Comparison of ENCODE assay signal across 12 cellular contexts in genomic region chr14:89352976-89353817, GRCh38.
DNase-seq lines count a peak whose midpoint lies in the region; ATAC-seq and TF ChIP-seq lines count a peak whose summit lies in the region.
"Had no signal": no experiment of that assay in that cellular context is flagged by ENCODE, and none has a peak within 500 bp of the region (broad histone marks: within the 10 kb centered on the region; RNA-seq: fewer than 3 reads in every experiment).

No MANE protein-coding gene starts in this region.

- H3K27me3 Mint-ChIP-seq in activated naive CD4-positive, alpha-beta T cell treated with anti-CD3 and anti-CD28 coated beads for 36 hours (ENCODE audit: low read depth): no peaks in the 10 kb centered on the region
- H3K27me3 Mint-ChIP-seq: activated CD4-positive, alpha-beta T cell treated with anti-CD3 and anti-CD28 coated beads, Interleukin-2, amount 10 ng/mL, durations not matched to agents 7 days and 5 days had no signal

- no peak for TF ChIP-seq POLR2A in uterus (IDR thresholded peaks at IDR 0.05)

- H3K4me1 ChIP-seq in hepatocyte (ENCODE audit: insufficient read depth) (peaks cover 24% of the 10 kb centered on the region), uterus (peaks cover 0 to 9% of the 10 kb centered on the region in 2 donors)

- H3K4me3 ChIP-seq in hepatocyte (no peak overlapping the region), uterus (no peak overlapping the region)

- H3K9me2 ChIP-seq in hepatocyte (replicated peaks; ENCODE audit: insufficient read depth): no peaks in the 10 kb centered on the region

- H3K9me3 Mint-ChIP-seq in activated naive CD4-positive, alpha-beta T cell treated with anti-CD3 and anti-CD28 coated beads for 36 hours: no peaks in the 10 kb centered on the region
- H3K9me3 Mint-ChIP-seq: activated CD4-positive, alpha-beta T cell treated with anti-CD3 and anti-CD28 coated beads, Interleukin-2, amount 10 ng/mL, durations not matched to agents 7 days and 5 days had no signal

- H3K4me2 ChIP-seq in hepatocyte: no peak overlapping the region

- peaks cover 57% of the 10 kb centered on the region for H3K4me1 Mint-ChIP-seq in activated naive CD4-positive, alpha-beta T cell treated with anti-CD3 and anti-CD28 coated beads for 36 hours (ENCODE audit: low read depth)

- H3K27ac ChIP-seq in VCaP: peak overlapping the region; percentile 88
- peak overlapping the region; percentile 88 for H3K27ac ChIP-seq in hepatocyte
- H3K27ac ChIP-seq in uterus: peak overlapping the region; percentile 71 to 84
- H3K27ac ChIP-seq in RWPE1: no peak overlapping the region

- no peaks in the 10 kb centered on the region for H4K20me1 ChIP-seq in hepatocyte (ENCODE audit: insufficient read depth, poor library complexity, severe bottlenecking)

- no peak for ATAC-seq in HG02759 (IDR thresholded peaks at IDR 0.05; ENCODE audit: unreplicated experiment)
- ATAC-seq: left colon had no signal

- H3K36me3 ChIP-seq in hepatocyte (replicated peaks; ENCODE audit: insufficient read depth, low read depth) (no peaks in the 10 kb centered on the region), uterus (no peaks in the 10 kb centered on the region)

- intact Hi-C loops in activated naive CD4-positive, alpha-beta T cell treated with anti-CD3 and anti-CD28 coated beads for 36 hours (cut with micrococcal nuclease): loop anchor here (5.0 kb wide), 1 partner anchor 51 kb away; no protein-coding TSS in a partner anchor
- intact Hi-C loops in uterus (cut with DNase I; ENCODE audit: low total_unique reads): no loop called here

- peak overlapping the region; percentile 37 for H3K27ac Mint-ChIP-seq in activated naive CD4-positive, alpha-beta T cell treated with anti-CD3 and anti-CD28 coated beads for 36 hours

- peaks cover 23% of the 10 kb centered on the region for H3K36me3 Mint-ChIP-seq in activated naive CD4-positive, alpha-beta T cell treated with anti-CD3 and anti-CD28 coated beads for 36 hours (ENCODE audit: low read depth)

- 83% methylated on average over 7 of the region's 7 CpGs for WGBS in hepatocyte (ENCODE audit: low lambda C conversion rate, missing lambda C conversion rate)

- H3K4me3 Mint-ChIP-seq in activated naive CD4-positive, alpha-beta T cell treated with anti-CD3 and anti-CD28 coated beads for 36 hours: no peak overlapping the region
- H3K4me3 Mint-ChIP-seq: activated CD4-positive, alpha-beta T cell treated with anti-CD3 and anti-CD28 coated beads, Interleukin-2, amount 10 ng/mL, durations not matched to agents 7 days and 5 days had no signal

- no peak for DNase-seq in activated naive CD4-positive, alpha-beta T cell treated with anti-CD3 and anti-CD28 coated beads for 36 hours
- DNase-seq in activated naive CD4-positive, alpha-beta T cell (lab: John Stamatoyannopoulos, UW): no peak
- DNase-seq in hepatocyte (ENCODE audit: low spot score) (no peak), uterus (no peak), dermis blood vessel endothelial cell (no peak), RWPE1 (ENCODE audit: low spot score) (no peak)
- DNase-seq: activated CD4-positive, alpha-beta T cell treated with anti-CD3 and anti-CD28 coated beads, Interleukin-2, amount 10 ng/mL, durations not matched to agents 7 days and 5 days; KG1; left colon; NCI-H2029 treated with DMSO at 0.1 percent for 48 hours had no signal

- no peak overlapping the region for H2AFZ ChIP-seq in hepatocyte

- H3K9me3 ChIP-seq in hepatocyte (ENCODE audit: low read depth) (no peaks in the 10 kb centered on the region), uterus (no peaks in the 10 kb centered on the region)

- POLR2A ChIA-PET in RWPE1 (lab: Yijun Ruan, JAX; ENCODE audit: low non-redundant PET): no interaction called here

- H3K27me3 ChIP-seq in hepatocyte (no peaks in the 10 kb centered on the region), uterus (no peaks in the 10 kb centered on the region)

- TF ChIP-seq CTCF in VCaP (conservative IDR thresholded peaks at IDR 0.05): no peak
- no peak for TF ChIP-seq CTCF in hepatocyte (IDR thresholded peaks at IDR 0.05; ENCODE audit: poor library complexity)
- TF ChIP-seq CTCF in uterus (IDR thresholded peaks at IDR 0.05): no peak
- TF ChIP-seq CTCF in RWPE1 (conservative IDR thresholded peaks at IDR 0.05; ENCODE audit: low read depth): no peak

- H3K79me2 ChIP-seq in hepatocyte: peaks cover 55% of the 10 kb centered on the region

- CTCF ChIA-PET in activated naive CD4-positive, alpha-beta T cell treated with anti-CD3 and anti-CD28 coated beads for 36 hours (lab: Charles Lee): interaction anchor here (0.7 to 0.8 kb wide), 3 partner anchors 10 to 393 kb away, joined by 3 read pairs; no protein-coding TSS in a partner anchor
- CTCF ChIA-PET in RWPE1 (lab: Yijun Ruan, JAX): interaction anchor here (0.6 kb wide), 1 partner anchor 355 kb away, joined by 8 read pairs; no protein-coding TSS in a partner anchor
